In genomic region chr3:112496368-112497067, GRCh38 we compare ENCODE assay signal across 18 cellular contexts. TPM values are rescaled to one million over a fixed set of nuclear protein-coding genes. Genes with fewer than 3 reads are reported as not detected.
DNase-seq lines count a peak whose midpoint lies in the region; ATAC-seq, FAIRE-seq and TF ChIP-seq lines count a peak whose summit lies in the region.
"Had no signal": no experiment of that assay in that cellular context is flagged by ENCODE, and none has a peak within 500 bp of the region (broad histone marks: within the 10 kb centered on the region; RNA-seq: fewer than 3 reads in every experiment).

No MANE protein-coding gene starts in this region.

- ATAC-seq in natural killer cell (no peak), GM12878 (peak; percentile 7)
- ATAC-seq in natural killer cell treated with Interleukin-12 subunit alpha and Interleukin-12 subunit beta and Interleukin-15 and Interleukin-18, amount 100 ng/mL, for 72 hours: no peak
- ATAC-seq: HCT116 had no signal

- FAIRE-seq in GM12878 (lab: Jason Lieb, UNC): no peak
- FAIRE-seq: G401.6, kidney had no signal

- H3K36me3 Mint-ChIP-seq in natural killer cell: no peaks in the 10 kb centered on the region
- H3K36me3 Mint-ChIP-seq in natural killer cell treated with Interleukin-12 subunit alpha and Interleukin-12 subunit beta and Interleukin-15 and Interleukin-18, amount 100 ng/mL, for 72 hours: peaks cover 4% of the 10 kb centered on the region

- peak overlapping the region; percentile 87 for H3K27ac ChIP-seq in GM12878 (ENCODE audit: control insufficient read depth, insufficient read depth)
- H3K27ac ChIP-seq: right atrium auricular region, SK-N-MC had no signal

- H3K4me3 Mint-ChIP-seq in natural killer cell: peak overlapping the region; percentile 13
- no peak overlapping the region for H3K4me3 Mint-ChIP-seq in natural killer cell treated with Interleukin-12 subunit alpha and Interleukin-12 subunit beta and Interleukin-15 and Interleukin-18, amount 100 ng/mL, for 72 hours

- H3K27ac Mint-ChIP-seq in natural killer cell: no peak overlapping the region
- H3K27ac Mint-ChIP-seq in natural killer cell treated with Interleukin-12 subunit alpha and Interleukin-12 subunit beta and Interleukin-15 and Interleukin-18, amount 100 ng/mL, for 72 hours: peak overlapping the region in 1 of 2 donors; percentile 61

- H3K4me2 ChIP-seq in Loucy (ENCODE audit: low read depth, low read length, poor library complexity, severe bottlenecking) (peak overlapping the region; percentile 0), GM12878 (ENCODE audit: control insufficient read depth, insufficient read depth) (peak overlapping the region; percentile 81)

- WGBS in GM12878 (ENCODE audit: insufficient coverage, insufficient replicate concordance, low lambda C conversion rate, missing lambda C conversion rate): 1% methylated on average over 5 of the region's 5 CpGs

- no peak for TF ChIP-seq EP300 in GM12878 (IDR thresholded peaks at IDR 0.05; ENCODE audit: borderline replicate concordance in 1 of 2, control insufficient read depth in 1 of 2, low read depth in 2 of 2, low read length in 2 of 2)

- POLR2A ChIA-PET in GM12878 (lab: Charles Lee): interaction anchor here (1.0 to 6.4 kb wide), 5 partner anchors 18 to 381 kb away, joined by 3 to 33 read pairs (median 9); partner anchors contain the start of genes CD200 and GCSAM

- H3K4me3 ChIP-seq in Loucy (ENCODE audit: low read length, poor library complexity, severe bottlenecking) (no peak overlapping the region), GM12878 (peak overlapping the region; percentile 89)
- H3K4me3 ChIP-seq: right atrium auricular region, SK-N-MC had no signal

- H2AFZ ChIP-seq in Loucy (ENCODE audit: low read length) (no peak overlapping the region), GM12878 (ENCODE audit: control insufficient read depth, low read depth, low read length) (no peak overlapping the region)

- no peak for TF ChIP-seq CTCF in natural killer cell (IDR thresholded peaks at IDR 0.05)
- no peak for TF ChIP-seq CTCF in Loucy (conservative IDR thresholded peaks at IDR 0.05; ENCODE audit: low read length)
- TF ChIP-seq CTCF in GM12878 (IDR thresholded peaks at IDR 0.05 in 2 of 3, conservative IDR thresholded peaks at IDR 0.05 in 1 of 3; ENCODE audit: control insufficient read depth in 2 of 3, extremely low read depth in 1 of 3, insufficient read depth in 1 of 3, low read depth in 3 of 3, low read length in 3 of 3): no peak

- no peak for TF ChIP-seq RAD21 in GM12878 (IDR thresholded peaks at IDR 0.05; ENCODE audit: insufficient read depth, low read depth, low read length)

- H3K36me3 ChIP-seq in Loucy (ENCODE audit: insufficient read depth, low read length): no peaks in the 10 kb centered on the region
- no peaks in the 10 kb centered on the region for H3K36me3 ChIP-seq in GM12878 (ENCODE audit: control insufficient read depth in 2 of 2, insufficient read depth in 2 of 2, low read length in 1 of 2)
- H3K36me3 ChIP-seq: right atrium auricular region had no signal

- peaks cover 0 to 3% of the 10 kb centered on the region in 2 donors for H3K9me3 Mint-ChIP-seq in natural killer cell
- H3K9me3 Mint-ChIP-seq in natural killer cell treated with Interleukin-12 subunit alpha and Interleukin-12 subunit beta and Interleukin-15 and Interleukin-18, amount 100 ng/mL, for 72 hours: no peaks in the 10 kb centered on the region

- CTCF ChIA-PET in GM12878 (lab: Yijun Ruan, JAX): interaction anchor here (0.8 to 3.7 kb wide), 6 partner anchors 11 to 360 kb away, joined by 3 to 17 read pairs (median 7); partner anchors contain the start of gene CD200

- H3K79me2 ChIP-seq in Loucy (ENCODE audit: insufficient read depth, low read length) (no peaks in the 10 kb centered on the region), GM12878 (ENCODE audit: control insufficient read depth, insufficient read depth, low read length) (peaks cover 84% of the 10 kb centered on the region)

- no peaks in the 10 kb centered on the region for H3K27me3 Mint-ChIP-seq in natural killer cell (ENCODE audit: low read depth in 2 of 2)
- H3K27me3 Mint-ChIP-seq in natural killer cell treated with Interleukin-12 subunit alpha and Interleukin-12 subunit beta and Interleukin-15 and Interleukin-18, amount 100 ng/mL, for 72 hours: no peaks in the 10 kb centered on the region

- BruUV-seq in GM12878 (replicated peaks; lab: Mats Ljungman, UMichigan): TSS peak; percentile 5

- no peaks in the 10 kb centered on the region for H3K9me3 ChIP-seq in Loucy (ENCODE audit: insufficient read depth, low read depth, low read length)
- no peaks in the 10 kb centered on the region; the same call in 2 of the 3 replicates for H3K9me3 ChIP-seq in GM12878 (replicated peaks; ENCODE audit: control insufficient read depth, insufficient read depth, low read length)
- H3K9me3 ChIP-seq: right atrium auricular region had no signal

- peaks cover 13% of the 10 kb centered on the region in 2 donors for H3K4me1 Mint-ChIP-seq in natural killer cell
- peaks cover 9 to 13% of the 10 kb centered on the region in 2 donors for H3K4me1 Mint-ChIP-seq in natural killer cell treated with Interleukin-12 subunit alpha and Interleukin-12 subunit beta and Interleukin-15 and Interleukin-18, amount 100 ng/mL, for 72 hours (ENCODE audit: low read depth in 2 of 2)

- H3F3A ChIP-seq in Loucy (ENCODE audit: low read depth): no peaks in the 10 kb centered on the region

- no peak for TF ChIP-seq POLR2A in GM12878 (IDR thresholded peaks at IDR 0.05; ENCODE audit: low read depth, low read length)

- H3K9ac ChIP-seq in Loucy (ENCODE audit: low read depth, low read length, poor library complexity, severe bottlenecking): no peak overlapping the region
- H3K9ac ChIP-seq in GM12878 (ENCODE audit: control insufficient read depth, insufficient read depth, low read length): peak overlapping the region; percentile 66

- no peak for DNase-seq in natural killer cell
- DNase-seq in natural killer cell treated with Interleukin-12 subunit alpha and Interleukin-12 subunit beta and Interleukin-15 and Interleukin-18, amount 100 ng/mL, for 72 hours (ENCODE audit: low spot score): no peak
- no peak for DNase-seq in GM12878 (ENCODE audit: low read depth, low spot score)
- no peak for DNase-seq in amygdala (lab: John Stamatoyannopoulos, UW)
- DNase-seq in NCI-H1436 treated with DMSO at 0.1 percent for 48 hours (lab: John Stamatoyannopoulos, UW): no peak
- no peak for DNase-seq in kidney tubule cell (ENCODE audit: low spot score)
- DNase-seq in LoVo (ENCODE audit: low spot score): no peak
- DNase-seq: cerebellar nuclear complex, kidney, NCI-H187, NCI-H510A treated with DMSO at 0.1 percent for 48 hours had no signal

- RAD21 ChIA-PET in GM12878 (lab: Charles Lee; ENCODE audit: unreplicated experiment): interaction anchor here (0.7 to 14.4 kb wide), 13 partner anchors 9 to 380 kb away, joined by 3 to 262 read pairs (median 5); partner anchors contain the start of gene CD200

- in situ Hi-C loops in GM12878 (cut with MboI): no loop called here

- H4K20me1 ChIP-seq in Loucy (ENCODE audit: insufficient read depth, low read length, poor library complexity, severe bottlenecking): no peaks in the 10 kb centered on the region
- no peaks in the 10 kb centered on the region for H4K20me1 ChIP-seq in GM12878 (ENCODE audit: control insufficient read depth, insufficient read depth)

- H3K4me1 ChIP-seq in Loucy (ENCODE audit: insufficient read depth, low read length, poor library complexity, severe bottlenecking) (peaks cover 12% of the 10 kb centered on the region), GM12878 (ENCODE audit: control insufficient read depth, insufficient read depth, low read length) (peaks cover 8% of the 10 kb centered on the region; the same call in 1 of the 2 replicates)
- H3K4me1 ChIP-seq: right atrium auricular region had no signal

- H3K9me2 ChIP-seq in Loucy (replicated peaks; ENCODE audit: low read depth, low read length): no peaks in the 10 kb centered on the region

- SMC1A ChIA-PET in GM12878 (lab: Charles Lee; ENCODE audit: uncharacterized antibody, unreplicated experiment): interaction anchor here (0.8 to 12.0 kb wide), 16 partner anchors 5 to 385 kb away, joined by 3 to 143 read pairs (median 7); partner anchors contain the start of gene CD200

- H3K27me3 ChIP-seq in Loucy (ENCODE audit: insufficient read depth, low read length, poor library complexity, severe bottlenecking): no peaks in the 10 kb centered on the region
- no peaks in the 10 kb centered on the region for H3K27me3 ChIP-seq in GM12878 (replicated peaks in 1 of 2; ENCODE audit: control insufficient read depth in 2 of 2, insufficient read depth in 2 of 2, low read length in 1 of 2)
- H3K27me3 ChIP-seq: right atrium auricular region had no signal

- intact Hi-C loops in natural killer cell (cut with micrococcal nuclease): no loop called here
- intact Hi-C loops in GM12878 (cut with micrococcal nuclease; ENCODE audit: unreplicated experiment): loop anchor here (10.0 kb wide), 1 partner anchor 362 kb away; the partner anchor contains the start of gene GCSAM

RNA-seq across cellular contexts. Expression of gene BTLA, which starts 2.8 kb away (rescaled TPM):
- total RNA-seq in natural killer cell: 1 to 10 TPM in 1 of 3 donors, under 1 TPM in 2; 0.56 to 4.0 (median 0.59) TPM
- 1 to 10 TPM in 1 of 2 donors, under 1 TPM in 1; 0.21 to 1.4 TPM for total RNA-seq in natural killer cell treated with Interleukin-12 subunit alpha and Interleukin-12 subunit beta and Interleukin-15 and Interleukin-18, amount 100 ng/mL, for 72 hours
- 300 and 324 TPM in 2 replicates for total RNA-seq in GM12878 (2013; cell fraction: nucleolus; rRNA removed)
- 65.2 and 83.6 TPM in 2 replicates for total RNA-seq in GM12878 (2014; rRNA removed)
- 91.5 and 99.0 TPM in 2 replicates for total RNA-seq in GM12878 (2014; rRNA removed; fragmentation: Illumina TruSeq; extraction: Trizol)
- 78.4 and 79.7 TPM in 2 replicates for total RNA-seq in GM12878 (2021)
- 32.2 TPM for polyA plus RNA-seq in GM12878 (2011; ENCODE audit: low read depth)
- 134 and 185 TPM in 2 replicates for polyA plus RNA-seq in GM12878 (2011; rRNA removed)
- polyA plus RNA-seq in GM12878 (2011; cell fraction: cytosol; rRNA removed): 50.1 and 60.7 TPM in 2 replicates
- polyA plus RNA-seq in GM12878 (2011; cell fraction: nucleus; rRNA removed): 44.8 and 68.3 TPM in 2 replicates
- polyA plus RNA-seq in GM12878 (2012): 46.4 and 81.1 TPM in 2 replicates
- polyA plus RNA-seq in GM12878 (2014; fragmentation: Illumina TruSeq; extraction: Trizol): 88.7 and 107 TPM in 2 replicates
- polyA plus RNA-seq in GM12878 (2014; fragmentation: Nextera tagmentation; extraction: Ambion mirVana): 100 to 1,000 TPM; 101 to 134 TPM
- 47.9 and 66.5 TPM in 2 replicates for polyA plus RNA-seq in GM12878 (2014; rRNA removed)
- polyA plus RNA-seq in GM12878 (2016; fragmentation: Nextera tagmentation; extraction: Ambion mirVana): 10 to 100 TPM; 55.4 to 66.7 TPM
- polyA minus RNA-seq in GM12878 (2011; rRNA and poly(A)+ RNA removed): 154 and 254 TPM in 2 replicates
- 42.4 and 72.5 TPM in 2 replicates for polyA minus RNA-seq in GM12878 (2011; cell fraction: cytosol; rRNA and poly(A)+ RNA removed)
- 87.8 and 96.0 TPM in 2 replicates for polyA minus RNA-seq in GM12878 (2011; cell fraction: nucleus; rRNA and poly(A)+ RNA removed)
- total RNA-seq: HT-29, MCF 10A, right atrium auricular region had no signal

Comparison
In these comparisons a context has a peak if more than half of its experiments do, and no peak if none do; other contexts are left out.
1. RNA of gene BTLA, which starts 2.8 kb away (total RNA-seq): 65.2 to 324 TPM in GM12878; 0.21 to 1.4 TPM in natural killer cell treated with Interleukin-12 subunit alpha and Interleukin-12 subunit beta and Interleukin-15 and Interleukin-18, amount 100 ng/mL, for 72 hours and 0.56 to 4.0 TPM in natural killer cell; every median in the first group is over 10 times any median in the second.